ENCODE assay signal across 18 cellular contexts in genomic region chrY:7818924-7819323, GRCh38.
DNase-seq lines count a peak whose midpoint lies in the region; ATAC-seq and TF ChIP-seq lines count a peak whose summit lies in the region.
"Had no signal": no experiment of that assay in that cellular context is flagged by ENCODE, and none has a peak within 500 bp of the region (broad histone marks: within the 10 kb centered on the region; RNA-seq: fewer than 3 reads in every experiment).

No MANE protein-coding gene starts in this region.

- no peak overlapping the region for H3K27ac Mint-ChIP-seq in activated CD4-positive, alpha-beta T cell treated with anti-CD3 and anti-CD28 coated beads, Interleukin-2, amount 10 ng/mL, durations not matched to agents 24 days and 14 days
- H3K27ac Mint-ChIP-seq in activated T-cell treated with anti-CD3 and anti-CD28 coated beads, Interleukin-2, amount 50 U/mL, for 24 hours, result no peak overlapping the region
- H3K27ac Mint-ChIP-seq: nephron had no signal

- H3K27me3 ChIP-seq in aorta (ENCODE audit: control insufficient read depth in 1 of 2, insufficient read depth in 2 of 2, low read length in 1 of 2), result no peaks in the 10 kb centered on the region
- H3K27me3 ChIP-seq: gastroesophageal sphincter, spleen had no signal

- H3K9me3 ChIP-seq in aorta (ENCODE audit: control insufficient read depth, low read length), result no peaks in the 10 kb centered on the region
- H3K9me3 ChIP-seq: gastroesophageal sphincter, spleen, thoracic aorta had no signal

- H3K4me3 Mint-ChIP-seq in activated CD4-positive, alpha-beta T cell treated with anti-CD3 and anti-CD28 coated beads, Interleukin-2, amount 10 ng/mL, durations not matched to agents 24 days and 14 days, result no peak overlapping the region
- no peak overlapping the region for H3K4me3 Mint-ChIP-seq in activated T-cell treated with anti-CD3 and anti-CD28 coated beads, Interleukin-2, amount 50 U/mL, for 24 hours
- H3K4me3 Mint-ChIP-seq: nephron had no signal

- H3K36me3 Mint-ChIP-seq in activated CD4-positive, alpha-beta T cell treated with anti-CD3 and anti-CD28 coated beads, Interleukin-2, amount 10 ng/mL, durations not matched to agents 24 days and 14 days (ENCODE audit: low read depth), result no peaks in the 10 kb centered on the region
- no peaks in the 10 kb centered on the region for H3K36me3 Mint-ChIP-seq in activated T-cell treated with anti-CD3 and anti-CD28 coated beads, Interleukin-2, amount 50 U/mL, for 24 hours (ENCODE audit: low read depth)

- intact Hi-C loops in activated CD4-positive, alpha-beta T cell treated with anti-CD3 and anti-CD28 coated beads, Interleukin-2, amount 10 ng/mL, durations not matched to agents 24 days and 14 days (cut with micrococcal nuclease), result loop anchor here (5.0 kb wide), 1 partner anchor 477 kb away; no protein-coding TSS in a partner anchor
- intact Hi-C loops in aorta (cut with DNase I), result no loop called here

- no peaks in the 10 kb centered on the region for H3K4me1 ChIP-seq in aorta (ENCODE audit: control insufficient read depth in 1 of 2, insufficient read depth in 2 of 2, low read length in 2 of 2)
- H3K4me1 ChIP-seq: gastroesophageal sphincter, spleen had no signal

- H3K27ac ChIP-seq in aorta (ENCODE audit: low read depth in 1 of 2, low read length in 2 of 2), result no peak overlapping the region
- H3K27ac ChIP-seq: gastroesophageal sphincter, spleen, thoracic aorta had no signal

- H3K9me3 Mint-ChIP-seq in activated CD4-positive, alpha-beta T cell treated with anti-CD3 and anti-CD28 coated beads, Interleukin-2, amount 10 ng/mL, durations not matched to agents 24 days and 14 days, result no peaks in the 10 kb centered on the region
- H3K9me3 Mint-ChIP-seq in activated T-cell treated with anti-CD3 and anti-CD28 coated beads, Interleukin-2, amount 50 U/mL, for 24 hours, result no peaks in the 10 kb centered on the region
- H3K9me3 Mint-ChIP-seq: nephron had no signal

- TF ChIP-seq CTCF in choroid plexus epithelial cell (conservative IDR thresholded peaks at IDR 0.05; ENCODE audit: low read depth, low read length), result peak; percentile 64

- no peaks in the 10 kb centered on the region for H3K4me1 Mint-ChIP-seq in activated CD4-positive, alpha-beta T cell treated with anti-CD3 and anti-CD28 coated beads, Interleukin-2, amount 10 ng/mL, durations not matched to agents 24 days and 14 days
- H3K4me1 Mint-ChIP-seq in activated T-cell treated with anti-CD3 and anti-CD28 coated beads, Interleukin-2, amount 50 U/mL, for 24 hours (ENCODE audit: low read depth), result no peaks in the 10 kb centered on the region
- H3K4me1 Mint-ChIP-seq: nephron had no signal

- H3K27me3 Mint-ChIP-seq in activated CD4-positive, alpha-beta T cell treated with anti-CD3 and anti-CD28 coated beads, Interleukin-2, amount 10 ng/mL, durations not matched to agents 24 days and 14 days, result no peaks in the 10 kb centered on the region
- H3K27me3 Mint-ChIP-seq in activated T-cell treated with anti-CD3 and anti-CD28 coated beads, Interleukin-2, amount 50 U/mL, for 24 hours, result no peaks in the 10 kb centered on the region

- no peaks in the 10 kb centered on the region for H3K36me3 ChIP-seq in aorta (ENCODE audit: control insufficient read depth in 1 of 2, insufficient read depth in 2 of 2, low read length in 1 of 2)
- H3K36me3 ChIP-seq: gastroesophageal sphincter, spleen, thoracic aorta had no signal

- DNase-seq in G401 (ENCODE audit: low spot score) (peak; percentile 32), HT1080 (ENCODE audit: low read depth) (peak; percentile 44), choroid plexus epithelial cell (ENCODE audit: low read depth) (peak; percentile 65), pons (ENCODE audit: low spot score) (peak; percentile 19), SW 1271 (lab: John Stamatoyannopoulos, UW) (no peak), aorta (no peak)
- DNase-seq in activated CD4-positive, alpha-beta T cell treated with anti-CD3 and anti-CD28 coated beads, Interleukin-2, amount 10 ng/mL, durations not matched to agents 24 days and 14 days, result no peak
- no peak for DNase-seq in activated T-cell treated with anti-CD3 and anti-CD28 coated beads, Interleukin-2, amount 50 U/mL, for 24 hours
- DNase-seq: activated naive CD4-positive, alpha-beta T cell treated with anti-CD3 and anti-CD28 coated beads, Interleukin-2, amount 50 U/mL, for 16 hours; Karpas-422; kidney; NCI-H2081 treated with DMSO at 0.1 percent for 48 hours; spleen; T-helper 9 cell had no signal

- H3K4me3 ChIP-seq in choroid plexus epithelial cell (ENCODE audit: low read depth, low read length) (no peak overlapping the region), aorta (ENCODE audit: low read length in 2 of 2) (no peak overlapping the region)
- H3K4me3 ChIP-seq: gastroesophageal sphincter, spleen, thoracic aorta had no signal

- ATAC-seq in aorta (ENCODE audit: low FRiP score), result no peak
- ATAC-seq: gastroesophageal sphincter, Panc1 had no signal

- in situ Hi-C loops in G401 (cut with HindIII; ENCODE audit: low sequenced_read_pairs), result no loop called here

Comparison
In these comparisons a context has a peak if more than half of its experiments do, and no peak if none do; other contexts are left out.
1. DNase-seq: peak in G401 (single experiment), HT1080 (single experiment), choroid plexus epithelial cell (single experiment) and pons (single experiment); none in activated CD4-positive, alpha-beta T cell treated with anti-CD3 and anti-CD28 coated beads, Interleukin-2, amount 10 ng/mL, durations not matched to agents 24 days and 14 days (single experiment), activated T-cell treated with anti-CD3 and anti-CD28 coated beads, Interleukin-2, amount 50 U/mL, for 24 hours (single experiment), SW 1271 (0 of 2) and aorta (0 of 2).